In genomic region chr19:35741216-35741541, GRCh38 we compare ENCODE assay signal across 8 cellular contexts. TPM values are rescaled to one million over a fixed set of nuclear protein-coding genes. Genes with fewer than 3 reads are reported as not detected.
DNase-seq lines count a peak whose midpoint lies in the region; ATAC-seq and TF ChIP-seq lines count a peak whose summit lies in the region.

No MANE protein-coding gene starts in this region.

- H3K9me3 ChIP-seq in adrenal gland (replicated peaks in 1 of 3) (no peaks in the 10 kb centered on the region), right lobe of liver (no peaks in the 10 kb centered on the region), transverse colon (no peaks in the 10 kb centered on the region)

- H3K4me3 ChIP-seq in adrenal gland (peak overlapping the region in 2 of 4 donors; percentile 11 to 59), right lobe of liver (peak overlapping the region; percentile 60 to 73 (median 66)), transverse colon (peak overlapping the region; percentile 49 to 63 (median 54))

- peak in 1 of 6 experiments; percentile 16 for TF ChIP-seq CTCF in adrenal gland (IDR thresholded peaks at IDR 0.05)
- no peak for TF ChIP-seq CTCF in right lobe of liver (IDR thresholded peaks at IDR 0.05)
- TF ChIP-seq CTCF in transverse colon (IDR thresholded peaks at IDR 0.05) = no peak
- TF ChIP-seq CTCF in omental fat pad (IDR thresholded peaks at IDR 0.05) = no peak

- peak overlapping the region; percentile 68 to 95 (median 86) for H3K27ac ChIP-seq in adrenal gland
- H3K27ac ChIP-seq in right lobe of liver = peak overlapping the region; percentile 59 to 84 (median 72)
- peak overlapping the region; percentile 82 to 97 (median 88) for H3K27ac ChIP-seq in transverse colon

- in situ Hi-C loops in transverse colon (cut with MboI; ENCODE audit: low pct_ligation_motif_present in 1 of 4, low pct_unique_long_range_greater_than_20kb in 1 of 4, low sequenced_read_pairs in 3 of 4) = no loop called here

- WGBS in adrenal gland, 4 donors = 4 to 6% (median 6%) methylated on average over 6 to 13 of the region's 13 CpGs
- 5% methylated on average over 12 of the region's 13 CpGs for WGBS in right lobe of liver (ENCODE audit: insufficient coverage, low coverage, low lambda C conversion rate, missing lambda C conversion rate)
- 0 to 3% methylated on average over 2 to 10 of the region's 13 CpGs for WGBS in transverse colon (ENCODE audit: low coverage in 1 of 2), 2 donors

- intact Hi-C loops in adrenal gland (cut with DNase I) = no loop called here
- intact Hi-C loops in right lobe of liver (cut with DNase I) = no loop called here
- intact Hi-C loops in transverse colon (cut with DNase I; ENCODE audit: low total_unique reads) = loop anchor here (10.0 kb wide), 1 partner anchor 194 kb away; the partner anchor contains the start of gene LRFN3

- TF ChIP-seq EP300 in transverse colon (IDR thresholded peaks at IDR 0.05; ENCODE audit: low read depth) = no peak

- ATAC-seq in right lobe of liver (no peak), omental fat pad (ENCODE audit: low FRiP score) (no peak)

- TF ChIP-seq POLR2A in adrenal gland (IDR thresholded peaks at IDR 0.05) = no peak
- TF ChIP-seq POLR2A in right lobe of liver (IDR thresholded peaks at IDR 0.05) = no peak
- no peak for TF ChIP-seq POLR2A in transverse colon (IDR thresholded peaks at IDR 0.05)
- no peak for TF ChIP-seq POLR2A in erythroblast (IDR thresholded peaks at IDR 0.05; ENCODE audit: low read length)

- H3K27me3 ChIP-seq in adrenal gland = no peaks in the 10 kb centered on the region
- no peaks in the 10 kb centered on the region for H3K27me3 ChIP-seq in right lobe of liver
- no peaks in the 10 kb centered on the region for H3K27me3 ChIP-seq in transverse colon

- H3K4me1 ChIP-seq in adrenal gland (replicated peaks in 1 of 2) (peaks cover 22 to 38% of the 10 kb centered on the region in 2 donors), right lobe of liver (peaks cover 0 to 27% (median 6%) of the 10 kb centered on the region in 4 donors), transverse colon (peaks cover 11 to 27% (median 20%) of the 10 kb centered on the region in 4 donors)

- H3K36me3 ChIP-seq in adrenal gland (replicated peaks in 1 of 2) (peaks cover 0 to 31% of the 10 kb centered on the region in 2 donors), right lobe of liver (peaks cover 0 to 24% (median 0%) of the 10 kb centered on the region in 4 donors), transverse colon (peaks cover 0 to 7% (median 3%) of the 10 kb centered on the region in 4 donors)

- peak; percentile 27 for DNase-seq in activated effector memory CD4-positive, alpha-beta T cell treated with Interleukin-2 at 50 U/mL for 16 hours
- DNase-seq in activated effector memory CD4-positive, alpha-beta T cell treated with anti-CD3 and anti-CD28 coated beads, Interleukin-2, amount 50 U/mL, for 16 hours = no peak
- DNase-seq in adrenal gland (no peak), right lobe of liver (no peak), transverse colon (no peak), erythroblast (lab: John Stamatoyannopoulos, UW) (no peak), DMS 273 (lab: John Stamatoyannopoulos, UW; ENCODE audit: unreplicated experiment) (no peak), omental fat pad (ENCODE audit: low spot score) (no peak)

RNA-seq across cellular contexts. Expression of gene IGFLR1, which starts 1.1 kb away (rescaled TPM):
- total RNA-seq in adrenal gland = 10 to 100 TPM in 6 of 8 donors, 1 to 10 TPM in 2; 7.7 to 35.3 (median 14.7) TPM
- 10 to 100 TPM in 2 of 3 donors, 1 to 10 TPM in 1; 5.3 to 32.3 (median 21.5) TPM for polyA plus RNA-seq in adrenal gland
- 10 to 100 TPM; 16.3 to 58.9 (median 29.3) TPM for total RNA-seq in right lobe of liver
- 1 to 10 TPM in 3 of 4 donors, under 1 TPM in 1; 0.40 to 7.3 (median 6.0) TPM for total RNA-seq in transverse colon
- 10 to 100 TPM in 2 of 4 donors, 1 to 10 TPM in 2; 5.8 to 14.8 (median 10.1) TPM for total RNA-seq in omental fat pad

RNA-seq across cellular contexts. Expression of gene U2AF1L4, which starts 4.0 kb away (rescaled TPM):
- 10 to 100 TPM; 14.8 to 55.0 (median 31.0) TPM for total RNA-seq in adrenal gland
- polyA plus RNA-seq in adrenal gland = 100 to 1,000 TPM in 2 of 3 donors, 10 to 100 TPM in 1; 30.3 to 255 (median 104) TPM
- total RNA-seq in right lobe of liver = 10 to 100 TPM; 11.3 to 19.9 (median 17.5) TPM
- total RNA-seq in transverse colon = 100 to 1,000 TPM in 1 of 4 donors, 10 to 100 TPM in 3; 34.8 to 122 (median 44.9) TPM
- total RNA-seq in omental fat pad = 10 to 100 TPM; 18.4 to 23.8 (median 22.9) TPM

RNA-seq across cellular contexts. Expression of gene PSENEN, which starts 4.3 kb away (rescaled TPM):
- total RNA-seq in adrenal gland (10 to 100 TPM; 29.5 to 88.2 (median 63.0) TPM), right lobe of liver (10 to 100 TPM; 24.2 to 42.9 (median 35.8) TPM), transverse colon (10 to 100 TPM in 3 of 4 donors, 1 to 10 TPM in 1; 6.6 to 80.0 (median 56.8) TPM), omental fat pad (10 to 100 TPM; 28.1 to 58.6 (median 37.9) TPM)
- polyA plus RNA-seq in adrenal gland = 100 to 1,000 TPM in 2 of 3 donors, 10 to 100 TPM in 1; 93.1 to 230 (median 174) TPM

RNA-seq across cellular contexts. Expression of gene LIN37, which starts 7.2 kb away (rescaled TPM):
- total RNA-seq in adrenal gland (10 to 100 TPM in 7 of 8 donors, 1 to 10 TPM in 1; 6.0 to 28.2 (median 12.5) TPM), right lobe of liver (1 to 10 TPM; 3.2 to 8.2 (median 4.9) TPM), transverse colon (10 to 100 TPM; 10.5 to 41.1 (median 15.8) TPM), omental fat pad (10 to 100 TPM; 11.3 to 18.3 (median 15.6) TPM)
- polyA plus RNA-seq in adrenal gland = 100 to 1,000 TPM in 1 of 3 donors, 10 to 100 TPM in 2; 11.3 to 137 (median 75.9) TPM

RNA-seq across cellular contexts. Expression of gene HSPB6, which starts 15.7 kb away (rescaled TPM):
- 100 to 1,000 TPM in 7 of 8 donors, 10 to 100 TPM in 1; 78.3 to 431 (median 197) TPM for total RNA-seq in adrenal gland
- 100 to 1,000 TPM; 524 to 932 (median 718) TPM for polyA plus RNA-seq in adrenal gland
- total RNA-seq in right lobe of liver = 1 to 10 TPM; 2.6 to 6.0 (median 4.5) TPM
- total RNA-seq in transverse colon = 100 to 1,000 TPM in 1 of 4 donors, 10 to 100 TPM in 3; 22.3 to 185 (median 43.9) TPM
- 100 to 1,000 TPM; 107 to 203 (median 128) TPM for total RNA-seq in omental fat pad
